In genomic region chr17:50117202-50118040, GRCh38 we compare ENCODE assay signal across 8 cellular contexts. TPM values are rescaled to one million over a fixed set of nuclear protein-coding genes. Genes with fewer than 3 reads are reported as not detected.
DNase-seq lines count a peak whose midpoint lies in the region; TF ChIP-seq lines count a peak whose summit lies in the region.

No MANE protein-coding gene starts in this region.

- peaks cover 24% of the 10 kb centered on the region for H3K36me3 Mint-ChIP-seq in nephron progenitor cell (ENCODE audit: low read depth)

- H3K4me3 ChIP-seq in DOHH2 (ENCODE audit: low read length), result no peak overlapping the region
- H3K4me3 ChIP-seq in epithelial cell of proximal tubule (ENCODE audit: low read depth, low read length), result peak overlapping the region; percentile 16
- H3K4me3 ChIP-seq in tibial nerve, result peak overlapping the region in 1 of 4 donors; percentile 29

- TF ChIP-seq CTCF in DOHH2 (IDR thresholded peaks at IDR 0.05; ENCODE audit: low read depth, low read length, poor library complexity, severe bottlenecking) (peak; percentile 52), epithelial cell of proximal tubule (conservative IDR thresholded peaks at IDR 0.05; ENCODE audit: low read depth, low read length) (peak; percentile 63), nephron progenitor cell (IDR thresholded peaks at IDR 0.05) (peak; percentile 63), tibial nerve (IDR thresholded peaks at IDR 0.05) (peak; percentile 50 to 76 (median 57))

- H3K27me3 ChIP-seq in DOHH2 (ENCODE audit: control insufficient read depth, low read length) (peaks cover 50% of the 10 kb centered on the region), tibial nerve (peaks cover 0 to 34% of the 10 kb centered on the region in 2 donors)

- H3K9me3 Mint-ChIP-seq in nephron progenitor cell, result no peaks in the 10 kb centered on the region

- peak; percentile 50 for DNase-seq in NCI-H1092 (lab: John Stamatoyannopoulos, UW)
- DNase-seq in activated CD8-positive, alpha-beta memory T cell treated with anti-CD3 and anti-CD28 coated beads, Interleukin-2, amount 50 U/mL, for 48 hours, result peak; percentile 86
- DNase-seq in epithelial cell of proximal tubule (ENCODE audit: low read depth), result no peak
- peak; percentile 86 for DNase-seq in nephron progenitor cell
- no peak for DNase-seq in tibial nerve (ENCODE audit: low spot score in 2 of 2)
- DNase-seq in middle frontal gyrus (ENCODE audit: extremely low spot score, low spot score), result no peak
- DNase-seq in KG1 (lab: John Stamatoyannopoulos, UW), result no peak

- no peaks in the 10 kb centered on the region for H4K20me1 ChIP-seq in DOHH2 (ENCODE audit: control insufficient read depth, insufficient read depth, low read depth, low read length)

- H3K36me3 ChIP-seq in DOHH2 (ENCODE audit: control insufficient read depth, low read length), result no peaks in the 10 kb centered on the region
- no peaks in the 10 kb centered on the region for H3K36me3 ChIP-seq in tibial nerve

- H3K27ac ChIP-seq in DOHH2 (ENCODE audit: low read depth, low read length) (no peak overlapping the region), tibial nerve (no peak overlapping the region)

- peak overlapping the region; percentile 36 for H3K4me3 Mint-ChIP-seq in nephron progenitor cell

- H3K27me3 Mint-ChIP-seq in nephron progenitor cell (ENCODE audit: low read depth, poor library complexity), result peaks cover 18% of the 10 kb centered on the region

- H3K4me1 ChIP-seq in DOHH2 (ENCODE audit: control insufficient read depth, low read length), result peaks cover 4% of the 10 kb centered on the region; the same call in 1 of the 2 replicates
- H3K4me1 ChIP-seq in tibial nerve, result peaks cover 0 to 28% (median 15%) of the 10 kb centered on the region in 4 donors

- no peaks in the 10 kb centered on the region for H3F3A ChIP-seq in DOHH2 (ENCODE audit: control insufficient read depth, insufficient read depth)

- TF ChIP-seq POLR2A in tibial nerve (IDR thresholded peaks at IDR 0.05), result no peak

- no peak for TF ChIP-seq EP300 in tibial nerve (IDR thresholded peaks at IDR 0.05)

- H3K9me2 ChIP-seq in DOHH2 (replicated peaks; ENCODE audit: control insufficient read depth, low read length), result no peaks in the 10 kb centered on the region

- no peak overlapping the region for H3K27ac Mint-ChIP-seq in nephron progenitor cell

- no peaks in the 10 kb centered on the region for H3K79me2 ChIP-seq in DOHH2 (ENCODE audit: control insufficient read depth, low read length)

- H3K4me1 Mint-ChIP-seq in nephron progenitor cell, result peaks cover 42% of the 10 kb centered on the region

- H3K9me3 ChIP-seq in DOHH2 (ENCODE audit: control insufficient read depth, insufficient read depth, low read length) (no peaks in the 10 kb centered on the region), tibial nerve (no peaks in the 10 kb centered on the region)

- WGBS in tibial nerve, 2 donors, result 9 to 14% methylated on average over 46 to 53 of the region's 64 CpGs

- peak overlapping the region; percentile 22; the same call in 1 of the 2 replicates for H3K4me2 ChIP-seq in DOHH2 (ENCODE audit: low read length)

RNA-seq across cellular contexts. Expression of gene SAMD14, which starts 12.5 kb away (rescaled TPM):
- 2.9 and 11.5 TPM in 2 replicates for total RNA-seq in epithelial cell of proximal tubule
- total RNA-seq in tibial nerve, result 1 to 10 TPM in 2 of 4 donors, under 1 TPM in 2; 0.63 to 1.5 (median 1.1) TPM

RNA-seq across cellular contexts. Expression of gene PDK2, which starts 22.3 kb away (rescaled TPM):
- total RNA-seq in epithelial cell of proximal tubule (6.1 and 17.5 TPM in 2 replicates), tibial nerve (10 to 100 TPM; 37.9 to 77.7 (median 49.8) TPM)

RNA-seq across cellular contexts. Expression of gene PPP1R9B, which starts 33.1 kb away (rescaled TPM):
- 32.9 and 33.8 TPM in 2 replicates for total RNA-seq in epithelial cell of proximal tubule
- total RNA-seq in tibial nerve, result 10 to 100 TPM; 28.4 to 54.9 (median 36.9) TPM

RNA-seq across cellular contexts. Expression of gene SGCA, which starts 48.4 kb away (rescaled TPM):
- total RNA-seq in epithelial cell of proximal tubule (0.69 TPM in 1 of 2 replicates, not detected in the other), tibial nerve (1 to 10 TPM; 1.8 to 7.8 (median 4.9) TPM)

Comparison
In these comparisons a context has a peak if more than half of its experiments do, and no peak if none do; other contexts are left out.
1. DNase-seq: peak in NCI-H1092 (single experiment), activated CD8-positive, alpha-beta memory T cell treated with anti-CD3 and anti-CD28 coated beads, Interleukin-2, amount 50 U/mL, for 48 hours (single experiment) and nephron progenitor cell (single experiment); none in epithelial cell of proximal tubule (single experiment), tibial nerve (0 of 2), middle frontal gyrus (single experiment) and KG1 (single experiment).
2. Peak in every context shown above with its lines, with median percentiles within 50 percentile points of each other: CTCF ChIP-seq.